ENCODE assay signal across 23 cellular contexts in the genomic region with DNA sequence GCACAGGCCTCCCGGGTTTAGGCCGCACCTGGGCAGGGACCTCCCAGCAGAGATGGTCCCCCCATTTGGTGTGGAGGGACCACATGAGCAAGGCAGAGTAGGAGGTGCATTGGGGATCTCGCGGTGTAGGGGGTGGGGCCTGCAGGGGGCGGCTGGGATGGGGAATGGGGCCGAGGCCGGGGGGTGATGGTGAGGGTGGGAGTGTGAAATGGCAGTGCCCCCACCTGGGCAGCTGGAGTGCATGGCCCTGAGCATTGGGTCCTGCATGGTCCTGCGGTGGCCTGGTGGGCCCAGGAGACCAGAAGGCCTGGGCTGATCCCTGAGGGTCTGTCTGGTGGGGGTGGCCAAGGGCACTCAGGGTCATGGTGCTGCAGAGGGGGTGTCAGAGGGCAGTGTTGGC.
A peak's percentile ranks its signal among the peaks of the same experiment; 100 is the strongest.
DNase-seq lines count a peak whose midpoint lies in the region; ATAC-seq and TF ChIP-seq lines count a peak whose summit lies in the region.
"Had no signal": no experiment of that assay in that cellular context is flagged by ENCODE, and none has a peak within 500 bp of the region (broad histone marks: within the 10 kb centered on the region; RNA-seq: fewer than 3 reads in every experiment).

No MANE protein-coding gene starts in this region.

- no peak overlapping the region for H2AFZ ChIP-seq in osteoblast (ENCODE audit: low read length)
- H2AFZ ChIP-seq: GM23248 had no signal

- no peaks in the 10 kb centered on the region for H3K4me1 Mint-ChIP-seq in stimulated activated naive CD8-positive, alpha-beta T cell treated with anti-CD3 and anti-CD28 coated beads, Interleukin-15, amount 100 ng/mL, for 72 hours

- ATAC-seq in stimulated activated naive CD8-positive, alpha-beta T cell treated with anti-CD3 and anti-CD28 coated beads, Interleukin-15, amount 100 ng/mL, for 72 hours: peak; percentile 23
- no peak for ATAC-seq in stimulated activated naive CD8-positive, alpha-beta T cell treated with anti-CD3 and anti-CD28 coated beads, Interleukin-15, Interleukin-2, amounts not matched to agents 100 U/mL and 50 U/mL, for 24 hours
- ATAC-seq in upper lobe of right lung: no peak
- ATAC-seq in HG03095 (IDR thresholded peaks at IDR 0.05; ENCODE audit: unreplicated experiment): no peak
- ATAC-seq: CD8-positive, alpha-beta T cell; HCT116 had no signal

- H3K36me3 ChIP-seq in osteoblast (ENCODE audit: insufficient read depth, low read length) (no peaks in the 10 kb centered on the region), upper lobe of right lung (no peaks in the 10 kb centered on the region)

- no peak overlapping the region for H3K4me3 ChIP-seq in coronary artery
- no peak overlapping the region for H3K4me3 ChIP-seq in osteoblast (ENCODE audit: insufficient read depth, low read length)
- no peak overlapping the region for H3K4me3 ChIP-seq in upper lobe of right lung
- H3K4me3 ChIP-seq: GM23248 had no signal

- no peaks in the 10 kb centered on the region for H4K20me1 ChIP-seq in osteoblast (ENCODE audit: insufficient read depth, low read length)

- peak overlapping the region in 1 of 2 donors; percentile 68 for H3K27ac Mint-ChIP-seq in stimulated activated naive CD8-positive, alpha-beta T cell treated with anti-CD3 and anti-CD28 coated beads, Interleukin-15, amount 100 ng/mL, for 72 hours
- H3K27ac Mint-ChIP-seq: CD8-positive, alpha-beta T cell had no signal

- no peak for TF ChIP-seq CTCF in coronary artery (IDR thresholded peaks at IDR 0.05)
- no peak for TF ChIP-seq CTCF in osteoblast (IDR thresholded peaks at IDR 0.05; ENCODE audit: extremely low read depth, low read depth, low read length)
- no peak for TF ChIP-seq CTCF in upper lobe of right lung (IDR thresholded peaks at IDR 0.05)

- H3K9me3 Mint-ChIP-seq in stimulated activated naive CD8-positive, alpha-beta T cell treated with anti-CD3 and anti-CD28 coated beads, Interleukin-15, amount 100 ng/mL, for 72 hours: peaks cover 0 to 10% of the 10 kb centered on the region in 2 donors
- H3K9me3 Mint-ChIP-seq: CD8-positive, alpha-beta T cell had no signal

- no peaks in the 10 kb centered on the region for H3K9me3 ChIP-seq in osteoblast (ENCODE audit: low read depth, low read length)
- H3K9me3 ChIP-seq in upper lobe of right lung: peaks cover 9% of the 10 kb centered on the region

- H3K27ac ChIP-seq in coronary artery (no peak overlapping the region), osteoblast (ENCODE audit: low read depth, low read length) (no peak overlapping the region), upper lobe of right lung (no peak overlapping the region)
- H3K27ac ChIP-seq: GM23248, RWPE1 had no signal

- no peaks in the 10 kb centered on the region for H3K4me1 ChIP-seq in osteoblast (ENCODE audit: insufficient read depth, low read length)
- H3K4me1 ChIP-seq in upper lobe of right lung: no peaks in the 10 kb centered on the region

- DNase-seq in stimulated activated naive CD8-positive, alpha-beta T cell treated with anti-CD3 and anti-CD28 coated beads, Interleukin-15, amount 100 ng/mL, for 72 hours: no peak
- DNase-seq in stimulated activated naive CD8-positive, alpha-beta T cell treated with anti-CD3 and anti-CD28 coated beads, Interleukin-15, Interleukin-2, amounts not matched to agents 100 U/mL and 50 U/mL, for 24 hours: no peak
- DNase-seq in coronary artery (ENCODE audit: low spot score): peak; percentile 62
- peak; percentile 19 for DNase-seq in osteoblast (ENCODE audit: insufficient read length, low spot score, missing footprints)
- peak; percentile 40 for DNase-seq in upper lobe of right lung
- DNase-seq in T-helper 2 cell: no peak
- DNase-seq in A172 (ENCODE audit: low spot score): no peak
- DNase-seq: ACHN; C1 segment of cervical spinal cord; DMS153; GM23248; KG1; NCI-H1105 treated with DMSO at 0.1 percent for 48 hours; NCI-H2029 treated with DMSO at 0.1 percent for 48 hours; NCI-H226; NCI-H524; NCI-H774; NK-92 treated with Interleukin-12 subunit alpha and Interleukin-12 subunit beta, amount 100 ng/mL, for 24 hours; SIG-M5 had no signal

- H3K27me3 ChIP-seq in osteoblast (ENCODE audit: insufficient read depth, low read length) (no peaks in the 10 kb centered on the region), upper lobe of right lung (no peaks in the 10 kb centered on the region)

- intact Hi-C loops in upper lobe of right lung (cut with DNase I): no loop called here

- H3K4me2 ChIP-seq in osteoblast (ENCODE audit: insufficient read depth, low read length): no peak overlapping the region

- H3K79me2 ChIP-seq in osteoblast (ENCODE audit: insufficient read depth, low read length): no peaks in the 10 kb centered on the region

- H3K4me3 Mint-ChIP-seq in stimulated activated naive CD8-positive, alpha-beta T cell treated with anti-CD3 and anti-CD28 coated beads, Interleukin-15, amount 100 ng/mL, for 72 hours: no peak overlapping the region
- H3K4me3 Mint-ChIP-seq: CD8-positive, alpha-beta T cell had no signal

- no peaks in the 10 kb centered on the region for H3K27me3 Mint-ChIP-seq in stimulated activated naive CD8-positive, alpha-beta T cell treated with anti-CD3 and anti-CD28 coated beads, Interleukin-15, amount 100 ng/mL, for 72 hours

Comparison
In these comparisons a context has a peak if more than half of its experiments do, and no peak if none do; other contexts are left out.
1. DNase-seq: peak in coronary artery (single experiment), osteoblast (single experiment) and upper lobe of right lung (single experiment); none in stimulated activated naive CD8-positive, alpha-beta T cell treated with anti-CD3 and anti-CD28 coated beads, Interleukin-15, amount 100 ng/mL, for 72 hours (0 of 2), stimulated activated naive CD8-positive, alpha-beta T cell treated with anti-CD3 and anti-CD28 coated beads, Interleukin-15, Interleukin-2, amounts not matched to agents 100 U/mL and 50 U/mL, for 24 hours (single experiment), T-helper 2 cell (0 of 5) and A172 (single experiment).